Comparison of ENCODE assay signal across 8 cellular contexts in genomic region chr2:177758591-177759371, GRCh38.
DNase-seq lines count a peak whose midpoint lies in the region; ATAC-seq, FAIRE-seq and TF ChIP-seq lines count a peak whose summit lies in the region.

No MANE protein-coding gene starts in this region.

- no peaks in the 10 kb centered on the region for H3K9me1 ChIP-seq in endothelial cell of umbilical vein (replicated peaks; ENCODE audit: control insufficient read depth, extremely low read depth, insufficient read depth, low read length)

- no peaks in the 10 kb centered on the region for H3K36me3 ChIP-seq in heart left ventricle
- no peaks in the 10 kb centered on the region for H3K36me3 ChIP-seq in OCI-LY7 (ENCODE audit: insufficient read depth, low read length)
- H3K36me3 ChIP-seq in endothelial cell of umbilical vein (ENCODE audit: control insufficient read depth in 2 of 2, extremely low read depth in 1 of 2, insufficient read depth in 2 of 2, low read length in 2 of 2) = no peaks in the 10 kb centered on the region
- H3K36me3 ChIP-seq in naive thymus-derived CD4-positive, alpha-beta T cell (ENCODE audit: control insufficient read depth in 2 of 3, insufficient read depth in 3 of 3, low read length in 3 of 3) = no peaks in the 10 kb centered on the region

- TF ChIP-seq POLR2A in heart left ventricle (IDR thresholded peaks at IDR 0.05) = no peak
- no peak for TF ChIP-seq POLR2A in endothelial cell of umbilical vein (IDR thresholded peaks at IDR 0.05; ENCODE audit: low read depth, low read length)

- H3K79me2 ChIP-seq in OCI-LY7 (ENCODE audit: insufficient read depth, low read depth, low read length) (no peaks in the 10 kb centered on the region), endothelial cell of umbilical vein (ENCODE audit: control insufficient read depth, insufficient read depth, low read length) (no peaks in the 10 kb centered on the region)

- peak in 1 of 4 donors; percentile 36 for ATAC-seq in heart left ventricle
- ATAC-seq in Right ventricle myocardium superior (ENCODE audit: poor library complexity) = no peak
- ATAC-seq in GM21576 (IDR thresholded peaks at IDR 0.05; ENCODE audit: unreplicated experiment) = no peak
- no peak for ATAC-seq in naive thymus-derived CD4-positive, alpha-beta T cell
- no peak for ATAC-seq in activated naive CD8-positive, alpha-beta T cell treated with anti-CD3 and anti-CD28 coated beads, Interleukin-2, amount 50 U/mL, for 24 hours

- DNase-seq in heart left ventricle (peak in 2 of 5 donors; percentile 23 to 59), Right ventricle myocardium superior (no peak), OCI-LY7 (ENCODE audit: low spot score) (no peak), endothelial cell of umbilical vein (ENCODE audit: low read depth, low spot score) (peak; percentile 80), neural crest cell (ENCODE audit: low read depth, low spot score) (peak; percentile 31)
- DNase-seq in naive thymus-derived CD4-positive, alpha-beta T cell = no peak
- DNase-seq in activated naive CD8-positive, alpha-beta T cell treated with anti-CD3 and anti-CD28 coated beads, Interleukin-2, amount 50 U/mL, for 24 hours = no peak

- H2AFZ ChIP-seq in OCI-LY7 (ENCODE audit: low read length) = no peak overlapping the region
- H2AFZ ChIP-seq in endothelial cell of umbilical vein (ENCODE audit: low read depth, low read length) = peak overlapping the region; percentile 79

- H3K9me2 ChIP-seq in OCI-LY7 (ENCODE audit: insufficient read depth, low read length) = no peaks in the 10 kb centered on the region

- H3K4me3 ChIP-seq in heart left ventricle (no peak overlapping the region), OCI-LY7 (ENCODE audit: low read depth, low read length, poor library complexity, severe bottlenecking) (no peak overlapping the region), endothelial cell of umbilical vein (replicated peaks in 1 of 3; ENCODE audit: insufficient read depth in 1 of 3, low read depth in 1 of 3, low read length in 3 of 3) (no peak overlapping the region)
- H3K4me3 ChIP-seq in naive thymus-derived CD4-positive, alpha-beta T cell (ENCODE audit: low read length) = no peak overlapping the region

- H3K4me2 ChIP-seq in OCI-LY7 (ENCODE audit: low read length) = no peak overlapping the region
- H3K4me2 ChIP-seq in endothelial cell of umbilical vein (ENCODE audit: insufficient read depth, low read length) = peak overlapping the region; percentile 55

- H3K4me1 Mint-ChIP-seq in neural crest cell = peaks cover 46% of the 10 kb centered on the region
- peaks cover 0 to 8% (median 3%) of the 10 kb centered on the region in 7 donors for H3K4me1 Mint-ChIP-seq in naive thymus-derived CD4-positive, alpha-beta T cell
- H3K4me1 Mint-ChIP-seq in activated naive CD8-positive, alpha-beta T cell treated with anti-CD3 and anti-CD28 coated beads, Interleukin-2, amount 50 U/mL, for 24 hours = no peaks in the 10 kb centered on the region

- H3K36me3 Mint-ChIP-seq in neural crest cell (ENCODE audit: low read depth) = peaks cover 2% of the 10 kb centered on the region
- H3K36me3 Mint-ChIP-seq in naive thymus-derived CD4-positive, alpha-beta T cell = no peaks in the 10 kb centered on the region
- H3K36me3 Mint-ChIP-seq in activated naive CD8-positive, alpha-beta T cell treated with anti-CD3 and anti-CD28 coated beads, Interleukin-2, amount 50 U/mL, for 24 hours (ENCODE audit: low read depth) = no peaks in the 10 kb centered on the region

- H4K20me1 ChIP-seq in OCI-LY7 (ENCODE audit: insufficient read depth, low read length) (no peaks in the 10 kb centered on the region), endothelial cell of umbilical vein (replicated peaks; ENCODE audit: control insufficient read depth, extremely low read depth, insufficient read depth, low read length) (no peaks in the 10 kb centered on the region)

- peak in 11 of 12 donors; percentile 25 to 68 (median 59) for TF ChIP-seq CTCF in heart left ventricle (IDR thresholded peaks at IDR 0.05)
- peak; percentile 31; the same call in 1 of the 2 replicates for TF ChIP-seq CTCF in OCI-LY7 (conservative IDR thresholded peaks at IDR 0.05; ENCODE audit: low read length)
- peak; percentile 59 to 76 for TF ChIP-seq CTCF in endothelial cell of umbilical vein (IDR thresholded peaks at IDR 0.05; ENCODE audit: extremely low read depth in 1 of 2, insufficient read depth in 1 of 2, low read depth in 1 of 2, low read length in 2 of 2)
- TF ChIP-seq CTCF in neural crest cell (conservative IDR thresholded peaks at IDR 0.05) = peak; percentile 75

- POLR2A ChIA-PET in OCI-LY7 (lab: Charles Lee) = no interaction called here
- POLR2A ChIA-PET in endothelial cell of umbilical vein (lab: Charles Lee) = no interaction called here
- POLR2A ChIA-PET in naive thymus-derived CD4-positive, alpha-beta T cell (lab: Charles Lee) = interaction anchor here (0.6 kb wide), 1 partner anchor 1049 kb away, joined by 3 read pairs; no protein-coding TSS in a partner anchor

- intact Hi-C loops in heart left ventricle (cut with DNase I) (loop anchor here in 8 of 10 donors (2.0 to 10.0 kb wide), 7 partner anchors 271 to 594 kb away; partner anchors contain the start of gene NFE2L2 (in 1 of the 8)), Right ventricle myocardium superior (cut with DNase I) (loop anchor here (10.0 kb wide), 2 partner anchors 264 to 424 kb away; no protein-coding TSS in a partner anchor), OCI-LY7 (cut with micrococcal nuclease; ENCODE audit: unreplicated experiment) (no loop called here), endothelial cell of umbilical vein (cut with micrococcal nuclease) (loop anchor here (1.0 to 5.0 kb wide), 13 partner anchors 34 to 1631 kb away; partner anchors contain the start of genes HNRNPA3 and HOXD8)
- intact Hi-C loops in naive thymus-derived CD4-positive, alpha-beta T cell (cut with micrococcal nuclease) = no loop called here

- peak; percentile 67 for FAIRE-seq in endothelial cell of umbilical vein (lab: Jason Lieb, UNC)

- CTCF ChIA-PET in OCI-LY7 (lab: Charles Lee; ENCODE audit: unreplicated experiment) = interaction anchor here (0.5 kb wide), 1 partner anchor 552 kb away, joined by 3 read pairs; no protein-coding TSS in a partner anchor
- CTCF ChIA-PET in endothelial cell of umbilical vein (lab: Charles Lee) = interaction anchor here (0.6 to 5.5 kb wide), 22 partner anchors 8 to 1424 kb away, joined by 3 to 51 read pairs (median 6); partner anchors contain the start of gene NFE2L2
- CTCF ChIA-PET in naive thymus-derived CD4-positive, alpha-beta T cell (lab: Charles Lee) = interaction anchor here (0.5 to 1.3 kb wide), 3 partner anchors 9 to 13 kb away, joined by 3 to 5 read pairs (median 3); no protein-coding TSS in a partner anchor

- H3K27ac ChIP-seq in heart left ventricle = no peak overlapping the region
- no peak overlapping the region for H3K27ac ChIP-seq in OCI-LY7 (ENCODE audit: low read depth, low read length, poor library complexity, severe bottlenecking)
- peak overlapping the region; percentile 13 for H3K27ac ChIP-seq in endothelial cell of umbilical vein (ENCODE audit: insufficient read depth, low read depth, low read length)
- H3K27ac ChIP-seq in naive thymus-derived CD4-positive, alpha-beta T cell (ENCODE audit: low read depth, low read length) = no peak overlapping the region

- BruUV-seq in OCI-LY7 (replicated peaks; lab: Mats Ljungman, UMichigan) = no TSS peak
- no TSS peak for BruUV-seq in endothelial cell of umbilical vein (replicated peaks; lab: Mats Ljungman, UMichigan)

- H3K27me3 ChIP-seq in heart left ventricle (no peaks in the 10 kb centered on the region), endothelial cell of umbilical vein (ENCODE audit: control insufficient read depth in 2 of 2, insufficient read depth in 2 of 2, low read length in 2 of 2) (no peaks in the 10 kb centered on the region)
- H3K27me3 ChIP-seq in naive thymus-derived CD4-positive, alpha-beta T cell (ENCODE audit: control insufficient read depth in 2 of 2, insufficient read depth in 2 of 2, low read length in 2 of 2) = no peaks in the 10 kb centered on the region

- WGBS in heart left ventricle, 4 donors = 29 to 43% (median 37%) methylated on average over 11 of the region's 11 CpGs

- H3K4me3 Mint-ChIP-seq in neural crest cell = no peak overlapping the region
- no peak overlapping the region for H3K4me3 Mint-ChIP-seq in naive thymus-derived CD4-positive, alpha-beta T cell
- H3K4me3 Mint-ChIP-seq in activated naive CD8-positive, alpha-beta T cell treated with anti-CD3 and anti-CD28 coated beads, Interleukin-2, amount 50 U/mL, for 24 hours = no peak overlapping the region

- no peak overlapping the region for H3K27ac Mint-ChIP-seq in neural crest cell (ENCODE audit: unreplicated experiment)
- no peak overlapping the region for H3K27ac Mint-ChIP-seq in naive thymus-derived CD4-positive, alpha-beta T cell
- no peak overlapping the region for H3K27ac Mint-ChIP-seq in activated naive CD8-positive, alpha-beta T cell treated with anti-CD3 and anti-CD28 coated beads, Interleukin-2, amount 50 U/mL, for 24 hours

- H3K9me3 ChIP-seq in heart left ventricle (no peaks in the 10 kb centered on the region), OCI-LY7 (ENCODE audit: low read length) (no peaks in the 10 kb centered on the region), endothelial cell of umbilical vein (replicated peaks; ENCODE audit: control insufficient read depth, insufficient read depth, low read length) (no peaks in the 10 kb centered on the region)
- no peaks in the 10 kb centered on the region for H3K9me3 ChIP-seq in naive thymus-derived CD4-positive, alpha-beta T cell (ENCODE audit: control insufficient read depth in 2 of 3, low read length in 3 of 3)

- peaks cover 9% of the 10 kb centered on the region for H3K27me3 Mint-ChIP-seq in neural crest cell (ENCODE audit: low read depth)
- peaks cover 20 to 48% (median 38%) of the 10 kb centered on the region in 5 donors for H3K27me3 Mint-ChIP-seq in naive thymus-derived CD4-positive, alpha-beta T cell
- H3K27me3 Mint-ChIP-seq in activated naive CD8-positive, alpha-beta T cell treated with anti-CD3 and anti-CD28 coated beads, Interleukin-2, amount 50 U/mL, for 24 hours = peaks cover 7% of the 10 kb centered on the region

- dilution Hi-C loops in endothelial cell of umbilical vein (cut with MboI; ENCODE audit: extremely low pct_ligation_motif_present, low sequenced_read_pairs) = no loop called here

- peak overlapping the region; percentile 32 for H3K9ac ChIP-seq in endothelial cell of umbilical vein (replicated peaks; ENCODE audit: extremely low read depth, insufficient read depth, low read length)

- H3K4me1 ChIP-seq in heart left ventricle (peaks cover 0 to 28% (median 14%) of the 10 kb centered on the region in 12 donors), OCI-LY7 (ENCODE audit: insufficient read depth, low read length, poor library complexity, severe bottlenecking) (no peaks in the 10 kb centered on the region), endothelial cell of umbilical vein (ENCODE audit: control insufficient read depth, extremely low read depth, insufficient read depth, low read length) (peaks cover 6% of the 10 kb centered on the region)
- peaks cover 0 to 4% of the 10 kb centered on the region in 2 donors for H3K4me1 ChIP-seq in naive thymus-derived CD4-positive, alpha-beta T cell (ENCODE audit: control insufficient read depth in 2 of 2, insufficient read depth in 2 of 2, low read length in 2 of 2)

- peaks cover 3% of the 10 kb centered on the region for H3K9me3 Mint-ChIP-seq in neural crest cell
- H3K9me3 Mint-ChIP-seq in naive thymus-derived CD4-positive, alpha-beta T cell = no peaks in the 10 kb centered on the region
- no peaks in the 10 kb centered on the region for H3K9me3 Mint-ChIP-seq in activated naive CD8-positive, alpha-beta T cell treated with anti-CD3 and anti-CD28 coated beads, Interleukin-2, amount 50 U/mL, for 24 hours

Comparison
In these comparisons a context has a peak if more than half of its experiments do, and no peak if none do; other contexts are left out.
1. DNase-seq: peak in endothelial cell of umbilical vein (single experiment) and neural crest cell (single experiment); none in Right ventricle myocardium superior (single experiment), OCI-LY7 (single experiment), naive thymus-derived CD4-positive, alpha-beta T cell (0 of 9) and activated naive CD8-positive, alpha-beta T cell treated with anti-CD3 and anti-CD28 coated beads, Interleukin-2, amount 50 U/mL, for 24 hours (single experiment).
2. intact Hi-C loops: an anchor here in heart left ventricle (2.0 to 10.0 kb wide), Right ventricle myocardium superior (10.0 kb wide) and endothelial cell of umbilical vein (1.0 to 5.0 kb wide); none called in OCI-LY7 and naive thymus-derived CD4-positive, alpha-beta T cell.
3. Peak in every context shown above with its lines, with median percentiles within 50 percentile points of each other: CTCF ChIP-seq.